Comparison of ENCODE assay signal across 2 cellular contexts in genomic region chr10:63415635-63416244, GRCh38.
TF ChIP-seq lines count a peak whose summit lies in the region.

No MANE protein-coding gene starts in this region.

TF ChIP-seq in HEK293, 187 proteins besides CTCF, POLR2A, EP300 and RAD21 (continued from another document):
- TF ChIP-seq PRDM2 (tag by site-specific recombination; IDR thresholded peaks at IDR 0.05; ENCODE audit: borderline replicate concordance), result no peak
- no peak for TF ChIP-seq ZNF645 (tag by site-specific recombination; IDR thresholded peaks at IDR 0.05)
- peak; percentile 59 for TF ChIP-seq ZBTB17 (tag by site-specific recombination; IDR thresholded peaks at IDR 0.05)
- TF ChIP-seq HOXD13 (CRISPR knock-in tag; IDR thresholded peaks at IDR 0.05; ENCODE audit: borderline replicate concordance), result no peak

TF ChIP-seq in WTC11, 78 proteins besides CTCF, POLR2A, EP300 and RAD21 (continued from another document):
- TF ChIP-seq E2F4 (CRISPR knock-in tag; IDR thresholded peaks at IDR 0.05; ENCODE audit: borderline replicate concordance, low read depth) (no peak), PRRX2 (CRISPR knock-in tag; IDR thresholded peaks at IDR 0.05) (no peak), CREB1 (CRISPR knock-in tag; IDR thresholded peaks at IDR 0.05) (no peak), CBFB (CRISPR knock-in tag; IDR thresholded peaks at IDR 0.05; ENCODE audit: low read depth) (no peak), ZBTB43 (CRISPR knock-in tag; IDR thresholded peaks at IDR 0.05) (no peak), GABPB1 (CRISPR knock-in tag; IDR thresholded peaks at IDR 0.05) (no peak)
